8 cellular contexts compared by ENCODE assay signal in the genomic region with DNA sequence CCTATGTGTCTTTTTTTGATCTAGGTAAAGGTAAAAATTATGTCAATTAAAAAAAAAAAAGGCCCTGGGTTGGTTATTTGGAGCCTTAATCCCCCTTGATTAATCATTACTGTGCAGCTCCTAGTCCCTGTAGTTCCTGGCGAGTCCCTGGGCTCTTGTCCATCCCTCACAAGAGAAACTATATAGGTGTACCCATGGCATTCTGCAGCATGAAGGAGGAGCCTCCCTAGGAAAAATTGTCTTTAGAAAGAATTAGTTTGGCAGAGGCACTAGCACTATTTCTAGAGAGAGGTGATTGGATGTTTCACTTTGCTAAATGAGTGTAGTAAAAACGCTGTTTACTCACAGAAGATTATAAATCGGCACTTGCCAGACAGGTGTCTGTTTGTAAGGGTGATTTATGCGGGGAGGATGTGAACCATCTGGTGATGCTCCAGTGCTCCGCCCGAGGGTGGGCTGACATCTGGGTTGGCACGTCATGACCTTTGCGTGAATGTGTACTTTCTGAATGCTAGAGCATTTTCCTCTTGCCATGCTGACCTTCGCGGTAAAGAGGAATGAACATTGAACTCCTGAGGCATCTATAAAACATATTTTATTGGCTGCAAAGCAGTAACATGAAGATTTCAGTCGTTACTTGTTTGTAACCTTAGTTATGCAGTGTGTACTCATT. TPM values are rescaled to one million over a fixed set of nuclear protein-coding genes. Genes with fewer than 3 reads are reported as not detected.
DNase-seq lines count a peak whose midpoint lies in the region; ATAC-seq and TF ChIP-seq lines count a peak whose summit lies in the region.

No MANE protein-coding gene starts in this region.

- H3K27ac ChIP-seq in testis: peak overlapping the region; percentile 59 to 76

- WGBS in testis, 2 donors: 39 to 50% methylated on average over 11 of the region's 11 CpGs

- H3K27me3 ChIP-seq in testis: no peaks in the 10 kb centered on the region

- no peak overlapping the region for H3K4me3 ChIP-seq in testis

- intact Hi-C loops in testis (cut with DNase I; ENCODE audit: low total_unique reads): no loop called here

- no peaks in the 10 kb centered on the region for H3K9me3 ChIP-seq in testis

- DNase-seq in NCI-H2227 (lab: John Stamatoyannopoulos, UW; ENCODE audit: unreplicated experiment) (peak; percentile 15), NCI-H2227 treated with DMSO at 0.1 percent for 48 hours (lab: John Stamatoyannopoulos, UW) (no peak), NCI-H1417 (lab: John Stamatoyannopoulos, UW) (peak in 2 of 3 experiments; percentile 35 to 71), cerebellar cortex (ENCODE audit: low spot score) (peak; percentile 48), testis (no peak), ureter (ENCODE audit: low spot score) (no peak), GM19240 (ENCODE audit: insufficient read length, low spot score) (no peak)

- H3K36me3 ChIP-seq in testis (ENCODE audit: low read depth, missing control alignments): no peaks in the 10 kb centered on the region

- no peak for TF ChIP-seq CTCF in testis (IDR thresholded peaks at IDR 0.05)

- no peak for TF ChIP-seq POLR2A in testis (IDR thresholded peaks at IDR 0.05)

- ATAC-seq in GM21723 (IDR thresholded peaks at IDR 0.05; ENCODE audit: unreplicated experiment): peak; percentile 77

- H3K4me1 ChIP-seq in testis: peaks cover 15% of the 10 kb centered on the region

RNA-seq across cellular contexts. Expression of gene PLCL2, which starts 12.6 kb away (rescaled TPM):
- total RNA-seq in testis (10 to 100 TPM; 15.0 to 23.0 TPM), ureter (9.5 TPM)
- polyA plus RNA-seq in testis (ENCODE audit: insufficient read depth, low read depth, low replicate concordance): 10.7 TPM

Comparison
In these comparisons a context has a peak if more than half of its experiments do, and no peak if none do; other contexts are left out.
1. DNase-seq: peak in NCI-H2227 (single experiment), NCI-H1417 (2 of 3) and cerebellar cortex (single experiment); none in NCI-H2227 treated with DMSO at 0.1 percent for 48 hours (single experiment), testis (single experiment), ureter (single experiment) and GM19240 (single experiment).